ENCODE assay signal across 15 cellular contexts in genomic region chr22:19084586-19084985, GRCh38. TPM values are rescaled to one million over a fixed set of nuclear protein-coding genes. Genes with fewer than 3 reads are reported as not detected.
"Had no signal": no experiment of that assay in that cellular context is flagged by ENCODE, and none has a peak within 500 bp of the region (broad histone marks: within the 10 kb centered on the region; RNA-seq: fewer than 3 reads in every experiment).

No MANE protein-coding gene starts in this region.

RNA-seq across cellular contexts. Expression of gene TSSK2, which starts 46.5 kb away (rescaled TPM):
- total RNA-seq: dermis microvascular lymphatic vessel endothelial cell, endodermal cell, esophagus mucosa, glomerular endothelial cell, kidney epithelial cell, left cardiac atrium, left ventricle myocardium inferior, lower lobe of right lung, lung microvascular endothelial cell, mesenteric fat pad, mesothelial cell of epicardium, mucosa of descending colon, myocyte had no signal
- polyA plus RNA-seq: keratinocyte, liver had no signal
